In the genomic region with DNA sequence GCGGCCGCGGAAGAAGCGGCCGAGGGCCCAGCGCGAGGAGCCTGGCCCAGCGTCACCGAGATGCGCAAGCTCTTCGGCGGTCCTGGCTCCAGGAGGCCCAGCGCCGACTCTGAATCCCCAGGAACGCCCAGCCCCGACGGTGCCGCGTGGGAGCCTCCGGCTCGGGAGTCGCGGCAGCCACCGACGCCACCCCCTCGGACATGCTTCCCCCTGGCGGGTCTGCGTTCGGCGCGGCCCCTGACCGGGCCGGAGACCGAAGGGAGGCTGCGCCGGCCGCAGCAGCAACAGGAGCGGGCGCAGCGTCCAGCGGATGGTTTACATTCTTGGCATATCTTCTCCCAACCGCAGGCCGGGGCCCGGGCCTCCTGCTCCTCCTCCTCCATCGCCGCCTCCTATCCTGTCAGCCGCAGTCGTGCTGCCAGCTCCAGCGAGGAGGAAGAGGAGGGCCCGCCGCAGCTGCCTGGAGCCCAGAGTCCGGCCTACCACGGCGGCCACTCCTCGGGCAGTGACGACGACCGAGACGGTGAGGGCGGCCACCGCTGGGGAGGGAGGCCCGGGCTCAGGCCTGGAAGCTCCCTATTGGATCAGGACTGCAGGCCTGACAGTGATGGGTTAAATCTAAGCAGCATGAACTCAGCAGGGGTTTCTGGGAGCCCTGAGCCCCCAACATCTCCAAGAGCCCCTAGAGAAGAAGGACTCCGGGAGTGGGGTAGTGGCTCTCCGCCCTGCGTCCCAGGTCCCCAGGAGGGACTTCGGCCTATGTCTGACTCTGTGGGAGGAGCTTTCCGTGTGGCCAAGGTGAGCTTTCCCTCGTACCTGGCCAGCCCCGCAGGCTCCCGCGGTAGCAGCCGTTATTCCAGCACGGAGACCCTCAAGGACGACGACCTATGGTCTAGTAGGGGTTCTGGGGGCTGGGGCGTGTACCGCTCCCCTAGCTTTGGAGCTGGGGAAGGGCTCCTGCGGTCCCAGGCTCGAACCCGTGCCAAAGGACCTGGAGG, we compare ENCODE assay signal across 8 cellular contexts. TPM values are rescaled to one million over a fixed set of nuclear protein-coding genes. Genes with fewer than 3 reads are reported as not detected.
DNase-seq lines count a peak whose midpoint lies in the region; ATAC-seq and TF ChIP-seq lines count a peak whose summit lies in the region.

No MANE protein-coding gene starts in this region.

- H3K27me3 ChIP-seq in duodenal mucosa (ENCODE audit: control insufficient read depth in 1 of 2, insufficient read depth in 2 of 2, low read length in 2 of 2) (peaks cover 3 to 4% of the 10 kb centered on the region in 2 donors), thymus (ENCODE audit: control insufficient read depth, insufficient read depth) (peaks cover 30% of the 10 kb centered on the region)

- DNase-seq in GM04504 (ENCODE audit: low read depth) (peak; percentile 95), NCI-H510A (lab: John Stamatoyannopoulos, UW) (peak; percentile 73), lower leg skin (ENCODE audit: low spot score in 2 of 2) (peak; percentile 70 to 97)
- DNase-seq in activated CD8-positive, alpha-beta memory T cell treated with anti-CD3 and anti-CD28 coated beads for 24 hours = no peak
- no peak for DNase-seq in activated CD8-positive, alpha-beta T cell treated with anti-CD3 and anti-CD28 coated beads, Interleukin-2, amount 10 ng/mL, durations not matched to agents 7 days and 5 days

- H3K36me3 Mint-ChIP-seq in activated CD8-positive, alpha-beta T cell treated with anti-CD3 and anti-CD28 coated beads, Interleukin-2, amount 10 ng/mL, durations not matched to agents 7 days and 5 days (ENCODE audit: low read depth) = peaks cover 4% of the 10 kb centered on the region

- peak overlapping the region; percentile 89 for H3K27ac ChIP-seq in duodenal mucosa (ENCODE audit: low read depth, low read length)
- peak overlapping the region; percentile 74 for H3K27ac ChIP-seq in thymus (ENCODE audit: low read depth)

- WGBS in lower leg skin, 2 donors = 17 to 39% methylated on average over 27 to 59 of the region's 80 CpGs
- 14% methylated on average over 80 of the region's 80 CpGs for WGBS in thymus

- H3K27me3 Mint-ChIP-seq in activated CD8-positive, alpha-beta T cell treated with anti-CD3 and anti-CD28 coated beads, Interleukin-2, amount 10 ng/mL, durations not matched to agents 7 days and 5 days (ENCODE audit: low read depth) = peaks cover 25% of the 10 kb centered on the region

- H3K4me3 ChIP-seq in duodenal mucosa (ENCODE audit: low read depth in 1 of 2, low read length in 2 of 2) (peak overlapping the region; percentile 60 to 76), lower leg skin (ENCODE audit: low read depth, poor library complexity, severe bottlenecking) (peak overlapping the region; percentile 46), thymus (ENCODE audit: low read length) (peak overlapping the region; percentile 61)

- H3K27ac Mint-ChIP-seq in activated CD8-positive, alpha-beta T cell treated with anti-CD3 and anti-CD28 coated beads, Interleukin-2, amount 10 ng/mL, durations not matched to agents 7 days and 5 days = no peak overlapping the region

- no peak overlapping the region for H3K4me3 Mint-ChIP-seq in activated CD8-positive, alpha-beta T cell treated with anti-CD3 and anti-CD28 coated beads, Interleukin-2, amount 10 ng/mL, durations not matched to agents 7 days and 5 days

- H3K4me1 Mint-ChIP-seq in activated CD8-positive, alpha-beta T cell treated with anti-CD3 and anti-CD28 coated beads, Interleukin-2, amount 10 ng/mL, durations not matched to agents 7 days and 5 days (ENCODE audit: low read depth) = peaks cover 22% of the 10 kb centered on the region

- TF ChIP-seq POLR2A in lower leg skin (IDR thresholded peaks at IDR 0.05) = no peak

- TF ChIP-seq CTCF in lower leg skin (IDR thresholded peaks at IDR 0.05) = no peak

- H3K4me1 ChIP-seq in duodenal mucosa (ENCODE audit: control insufficient read depth in 1 of 2, insufficient read depth in 2 of 2, low read length in 2 of 2) (peaks cover 14 to 18% of the 10 kb centered on the region in 2 donors), thymus (ENCODE audit: control insufficient read depth, insufficient read depth, low read length) (peaks cover 3% of the 10 kb centered on the region)

- no peaks in the 10 kb centered on the region for H3K9me3 ChIP-seq in duodenal mucosa (ENCODE audit: control insufficient read depth in 1 of 2, low read length in 2 of 2)
- no peaks in the 10 kb centered on the region for H3K9me3 ChIP-seq in thymus (ENCODE audit: control insufficient read depth)

- H3K9me3 Mint-ChIP-seq in activated CD8-positive, alpha-beta T cell treated with anti-CD3 and anti-CD28 coated beads, Interleukin-2, amount 10 ng/mL, durations not matched to agents 7 days and 5 days (ENCODE audit: insufficient read depth) = no peaks in the 10 kb centered on the region

- H3K9ac ChIP-seq in duodenal mucosa (ENCODE audit: low read depth in 1 of 2, low read length in 2 of 2) = peak overlapping the region; percentile 32 to 65

- CTCF ChIA-PET in activated CD8-positive, alpha-beta T cell treated with anti-CD3 and anti-CD28 coated beads, Interleukin-2, amount 10 ng/mL, durations not matched to agents 7 days and 5 days (lab: Charles Lee) = interaction anchor here (1.0 to 6.8 kb wide), 6 partner anchors 11 to 41 kb away, joined by 3 to 93 read pairs (median 14); no protein-coding TSS in a partner anchor

- intact Hi-C loops in lower leg skin (cut with DNase I; ENCODE audit: low total_unique reads) = loop anchor here (10.0 kb wide), 1 partner anchor 76 kb away; no protein-coding TSS in a partner anchor

- H3K36me3 ChIP-seq in duodenal mucosa (ENCODE audit: control insufficient read depth in 1 of 2, insufficient read depth in 2 of 2, low read length in 2 of 2) = no peaks in the 10 kb centered on the region
- no peaks in the 10 kb centered on the region for H3K36me3 ChIP-seq in thymus (ENCODE audit: control insufficient read depth, insufficient read depth)

- ATAC-seq in activated CD4-positive, CD25-positive, alpha-beta regulatory T cell treated with anti-CD3 and anti-CD28 coated beads, Interleukin-2, amount 50 U/mL, for 24 hours = no peak
- ATAC-seq in activated CD8-positive, alpha-beta T cell treated with anti-CD3 and anti-CD28 coated beads, Interleukin-2, amount 10 ng/mL, durations not matched to agents 7 days and 5 days = no peak

- POLR2A ChIA-PET in activated CD8-positive, alpha-beta T cell treated with anti-CD3 and anti-CD28 coated beads, Interleukin-2, amount 10 ng/mL, durations not matched to agents 7 days and 5 days (lab: Charles Lee) = no interaction called here

RNA-seq across cellular contexts. Expression of gene ARHGEF17, which starts 1.2 kb away (rescaled TPM):
- 10 to 100 TPM; 10.2 to 18.8 (median 14.7) TPM for total RNA-seq in lower leg skin
- 8.9 TPM for polyA plus RNA-seq in thymus
- under 1 TPM in 1 of 2 experiments, not detected in 1; 0.18 TPM for total RNA-seq in activated CD8-positive, alpha-beta T cell treated with anti-CD3 and anti-CD28 coated beads, Interleukin-2, amount 10 ng/mL, durations not matched to agents 7 days and 5 days

RNA-seq across cellular contexts. Expression of gene P2RY6, which starts 37.1 kb away (rescaled TPM):
- under 1 TPM in 2 of 4 donors, not detected in 2; 0.46 to 0.81 TPM for total RNA-seq in lower leg skin
- 2.9 TPM for polyA plus RNA-seq in thymus
- not detected for total RNA-seq in activated CD8-positive, alpha-beta T cell treated with anti-CD3 and anti-CD28 coated beads, Interleukin-2, amount 10 ng/mL, durations not matched to agents 7 days and 5 days

Comparison
In these comparisons a context has a peak if more than half of its experiments do, and no peak if none do; other contexts are left out.
1. DNase-seq: peak in GM04504 (single experiment), NCI-H510A (single experiment) and lower leg skin (2 of 2); none in activated CD8-positive, alpha-beta memory T cell treated with anti-CD3 and anti-CD28 coated beads for 24 hours (single experiment) and activated CD8-positive, alpha-beta T cell treated with anti-CD3 and anti-CD28 coated beads, Interleukin-2, amount 10 ng/mL, durations not matched to agents 7 days and 5 days (single experiment).
2. RNA of gene ARHGEF17, which starts 1.2 kb away (total RNA-seq): 10.2 to 18.8 TPM in lower leg skin; 0.18 TPM in activated CD8-positive, alpha-beta T cell treated with anti-CD3 and anti-CD28 coated beads, Interleukin-2, amount 10 ng/mL, durations not matched to agents 7 days and 5 days; every median in the first group is over 4 times any median in the second.
3. Peak in every context shown above with its lines, with median percentiles within 50 percentile points of each other: H3K4me3 ChIP-seq.